Comparison of ENCODE assay signal across 8 cellular contexts in the genomic region with DNA sequence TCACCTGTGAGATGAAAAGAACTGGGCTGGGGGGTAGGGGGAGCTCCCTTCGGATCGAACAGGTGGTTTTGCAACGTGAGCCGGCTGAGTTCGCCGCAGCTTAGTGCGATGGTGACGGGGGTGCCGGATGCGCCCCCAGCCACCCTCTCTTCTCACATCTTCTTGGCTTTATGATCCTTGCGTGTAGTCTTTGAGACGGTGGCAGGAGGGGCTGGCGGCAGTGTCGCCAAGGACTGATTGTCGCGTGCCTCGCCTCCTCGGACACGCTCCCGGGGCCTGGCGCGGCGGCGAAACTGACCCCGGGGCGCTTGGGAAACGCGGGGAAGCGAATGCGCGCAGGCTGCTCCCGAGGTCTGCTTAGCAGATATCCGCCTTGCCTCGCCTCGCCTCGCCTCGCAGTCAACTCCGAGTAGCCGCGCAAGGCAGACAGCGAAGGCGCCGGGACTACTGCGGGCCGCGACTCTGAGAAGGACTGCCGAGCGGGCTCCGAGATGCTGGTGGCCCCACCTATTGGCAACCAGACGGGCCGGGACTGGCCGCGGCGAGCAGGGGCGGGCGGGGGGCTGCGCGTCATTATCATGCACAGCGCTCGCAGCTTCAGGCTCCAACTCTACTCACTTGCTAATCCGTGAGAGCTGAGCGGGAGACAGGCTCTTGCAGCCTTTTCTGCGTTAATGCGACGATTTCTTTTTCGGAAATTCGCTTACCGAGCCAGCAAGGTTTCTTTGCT. TPM values are rescaled to one million over a fixed set of nuclear protein-coding genes. Genes with fewer than 3 reads are reported as not detected.
DNase-seq lines count a peak whose midpoint lies in the region; ATAC-seq, FAIRE-seq and TF ChIP-seq lines count a peak whose summit lies in the region.

No MANE protein-coding gene starts in this region.

- H4K20me1 ChIP-seq in HCT116 (ENCODE audit: insufficient read depth) = no peaks in the 10 kb centered on the region

- RAD21 ChIA-PET in HCT116 (lab: Charles Lee; ENCODE audit: low non-redundant PET in 1 of 2, low total read pairs in 2 of 2, uncharacterized antibody in 2 of 2, unreplicated experiment in 2 of 2) = interaction anchor here in 1 of 2 experiments (0.6 kb wide), 1 partner anchor 78 kb away, joined by 3 read pairs; no protein-coding TSS in a partner anchor

- no peak overlapping the region for H3K27ac ChIP-seq in A549
- no peak overlapping the region for H3K27ac ChIP-seq in HCT116 (ENCODE audit: low read depth, low read length)
- H3K27ac ChIP-seq in SJCRH30 = no peak overlapping the region

- peak overlapping the region; percentile 84 for H3K4me2 ChIP-seq in A549
- H3K4me2 ChIP-seq in HCT116 (ENCODE audit: low read length) = peak overlapping the region; percentile 84

- no peak overlapping the region for H3K9ac ChIP-seq in HCT116 (ENCODE audit: low read length)

- TF ChIP-seq POLR2A in A549 (IDR thresholded peaks at IDR 0.05; ENCODE audit: low read length) (no peak), HCT116 (IDR thresholded peaks at IDR 0.05; ENCODE audit: borderline replicate concordance, extremely low read depth, insufficient read depth, insufficient read length) (no peak)

- WGBS in A549 (ENCODE audit: missing lambda C conversion rate) = 12% methylated on average over 21 of the region's 68 CpGs

- H3K4me3 Mint-ChIP-seq in nephron progenitor cell (peak overlapping the region; percentile 88), Caco-2 (ENCODE audit: unreplicated experiment) (no peak overlapping the region), T-cell (no peak overlapping the region)
- no peak overlapping the region for H3K4me3 Mint-ChIP-seq in activated T-cell treated with anti-CD3 and anti-CD28 coated beads, Interleukin-2, amount 50 U/mL, for 24 hours

- H3K79me2 ChIP-seq in HCT116 (ENCODE audit: insufficient read depth, low read length) = no peaks in the 10 kb centered on the region

- intact Hi-C loops in HCT116 (cut with micrococcal nuclease) = no loop called here
- intact Hi-C loops in Caco-2 (cut with micrococcal nuclease; ENCODE audit: unreplicated experiment) = no loop called here

- CTCF ChIA-PET in A549 (lab: Yijun Ruan, JAX) (no interaction called here), HCT116 (lab: Charles Lee) (no interaction called here), Caco-2 (lab: Charles Lee) (no interaction called here), T-cell (lab: Charles Lee) (no interaction called here)

- H3K9me3 ChIP-seq in A549 (no peaks in the 10 kb centered on the region), HCT116 (ENCODE audit: control insufficient read depth in 1 of 2, insufficient read depth in 1 of 2, low read depth in 1 of 2, low read length in 2 of 2) (no peaks in the 10 kb centered on the region), SJCRH30 (replicated peaks) (no peaks in the 10 kb centered on the region), Caco-2 (no peaks in the 10 kb centered on the region)

- H3K4me3 ChIP-seq in A549 (peak overlapping the region; percentile 39), HCT116 (replicated peaks in 1 of 2; ENCODE audit: low read depth in 1 of 2, low read length in 2 of 2) (peak overlapping the region; percentile 37 to 53), SJCRH30 (peak overlapping the region; percentile 38), fibroblast of the aortic adventitia (ENCODE audit: low read depth, low read length) (peak overlapping the region; percentile 53), Caco-2 (ENCODE audit: low read depth, low read length) (no peak overlapping the region)

- no peak for TF ChIP-seq RAD21 in A549 (conservative IDR thresholded peaks at IDR 0.05 in 1 of 2, IDR thresholded peaks at IDR 0.05 in 1 of 2)
- TF ChIP-seq RAD21 in HCT116 (IDR thresholded peaks at IDR 0.05; ENCODE audit: low read depth) = no peak

- H3K4me1 Mint-ChIP-seq in nephron progenitor cell = peaks cover 30% of the 10 kb centered on the region
- no peaks in the 10 kb centered on the region for H3K4me1 Mint-ChIP-seq in Caco-2 (ENCODE audit: low read depth, unreplicated experiment)
- peaks cover 0 to 2% (median 0%) of the 10 kb centered on the region in 3 donors for H3K4me1 Mint-ChIP-seq in T-cell
- H3K4me1 Mint-ChIP-seq in activated T-cell treated with anti-CD3 and anti-CD28 coated beads, Interleukin-2, amount 50 U/mL, for 24 hours (ENCODE audit: low read depth) = peaks cover 5% of the 10 kb centered on the region

- TF ChIP-seq EP300 in A549 (IDR thresholded peaks at IDR 0.05) = no peak

- H3K27me3 Mint-ChIP-seq in nephron progenitor cell (ENCODE audit: low read depth, poor library complexity) (peaks cover 57% of the 10 kb centered on the region), Caco-2 (ENCODE audit: insufficient read depth, unreplicated experiment) (peaks cover 2% of the 10 kb centered on the region), T-cell (peaks cover 28 to 29% of the 10 kb centered on the region in 2 donors)
- peaks cover 48% of the 10 kb centered on the region for H3K27me3 Mint-ChIP-seq in activated T-cell treated with anti-CD3 and anti-CD28 coated beads, Interleukin-2, amount 50 U/mL, for 24 hours

- no peaks in the 10 kb centered on the region for H3K9me2 ChIP-seq in HCT116 (ENCODE audit: insufficient read depth)

- TF ChIP-seq CTCF in A549 (IDR thresholded peaks at IDR 0.05) = no peak
- no peak for TF ChIP-seq CTCF in HCT116 (IDR thresholded peaks at IDR 0.05 in 2 of 3, conservative IDR thresholded peaks at IDR 0.05 in 1 of 3; ENCODE audit: borderline replicate concordance in 1 of 3, insufficient read depth in 1 of 3, low read depth in 2 of 3, low read length in 2 of 3)
- no peak for TF ChIP-seq CTCF in fibroblast of the aortic adventitia (IDR thresholded peaks at IDR 0.05; ENCODE audit: insufficient read depth, low read length)
- TF ChIP-seq CTCF in nephron progenitor cell (IDR thresholded peaks at IDR 0.05) = no peak
- no peak for TF ChIP-seq CTCF in Caco-2 (IDR thresholded peaks at IDR 0.05; ENCODE audit: insufficient read depth in 1 of 2, low read depth in 1 of 2, low read length in 1 of 2, severe bottlenecking in 1 of 2, unreplicated experiment in 1 of 2)

- peak overlapping the region; percentile 88 for H2AFZ ChIP-seq in HCT116 (ENCODE audit: low read depth, low read length, poor library complexity, severe bottlenecking)

- no TSS peak for BruUV-seq in HCT116 (replicated peaks; lab: Mats Ljungman, UMichigan)
- BruUV-seq in Caco-2 (replicated peaks; lab: Mats Ljungman, UMichigan) = no TSS peak

- H3K36me3 Mint-ChIP-seq in nephron progenitor cell (ENCODE audit: low read depth) = no peaks in the 10 kb centered on the region
- H3K36me3 Mint-ChIP-seq in Caco-2 (ENCODE audit: insufficient read depth, unreplicated experiment) = no peaks in the 10 kb centered on the region
- H3K36me3 Mint-ChIP-seq in T-cell = no peaks in the 10 kb centered on the region
- no peaks in the 10 kb centered on the region for H3K36me3 Mint-ChIP-seq in activated T-cell treated with anti-CD3 and anti-CD28 coated beads, Interleukin-2, amount 50 U/mL, for 24 hours (ENCODE audit: low read depth)

- H3K36me3 ChIP-seq in HCT116 (ENCODE audit: control insufficient read depth in 1 of 2, insufficient read depth in 2 of 2, low read length in 2 of 2) = no peaks in the 10 kb centered on the region
- H3K36me3 ChIP-seq in SJCRH30 = no peaks in the 10 kb centered on the region
- no peaks in the 10 kb centered on the region for H3K36me3 ChIP-seq in Caco-2 (ENCODE audit: control insufficient read depth, insufficient read depth, low read length)

- peak; percentile 79 to 89 for ATAC-seq in A549
- peak; percentile 89 for ATAC-seq in HCT116
- no peak for ATAC-seq in T-cell (replicated peaks in 1 of 4)

- H3K4me1 ChIP-seq in A549 (0 out of 3 replicates have a peak, but pooled peaks cover 4% of the 10 kb centered on the region), HCT116 (ENCODE audit: control insufficient read depth in 1 of 2, insufficient read depth in 2 of 2, low read length in 2 of 2) (peaks cover 5 to 25% of the 10 kb centered on the region in 2 experiments; a peak in 3 of 4 replicates), SJCRH30 (no peaks in the 10 kb centered on the region; the same call in none of the 2 replicates), Caco-2 (no peaks in the 10 kb centered on the region)

- DNase-seq in A549 (ENCODE audit: low read depth in 1 of 2, low spot score in 1 of 2) = peak; percentile 10 to 27
- DNase-seq in HCT116 (ENCODE audit: low read depth, low spot score) = peak; percentile 22
- DNase-seq in SJCRH30 = peak; percentile 60 to 61
- peak; percentile 37 for DNase-seq in fibroblast of the aortic adventitia (ENCODE audit: low read depth)
- peak; percentile 85 for DNase-seq in nephron progenitor cell
- DNase-seq in Caco-2 = no peak
- DNase-seq in T-cell = no peak
- DNase-seq in activated T-cell treated with anti-CD3 and anti-CD28 coated beads, Interleukin-2, amount 50 U/mL, for 24 hours = no peak

- H3K9me3 Mint-ChIP-seq in nephron progenitor cell (no peaks in the 10 kb centered on the region), Caco-2 (ENCODE audit: unreplicated experiment) (no peaks in the 10 kb centered on the region), T-cell (peaks cover 0 to 6% (median 2%) of the 10 kb centered on the region in 3 donors)
- H3K9me3 Mint-ChIP-seq in activated T-cell treated with anti-CD3 and anti-CD28 coated beads, Interleukin-2, amount 50 U/mL, for 24 hours = no peaks in the 10 kb centered on the region

- POLR2A ChIA-PET in A549 (lab: Yijun Ruan, JAX) (no interaction called here), HCT116 (lab: Charles Lee) (no interaction called here), Caco-2 (lab: Charles Lee) (no interaction called here), T-cell (lab: Charles Lee) (no interaction called here)

- H3K27ac Mint-ChIP-seq in nephron progenitor cell = no peak overlapping the region
- no peak overlapping the region for H3K27ac Mint-ChIP-seq in Caco-2 (ENCODE audit: unreplicated experiment)
- H3K27ac Mint-ChIP-seq in T-cell = no peak overlapping the region
- H3K27ac Mint-ChIP-seq in activated T-cell treated with anti-CD3 and anti-CD28 coated beads, Interleukin-2, amount 50 U/mL, for 24 hours = no peak overlapping the region

- FAIRE-seq in A549 (lab: Jason Lieb, UNC) = no peak

- H3K27me3 ChIP-seq in HCT116 (ENCODE audit: insufficient read depth, low read length) (no peaks in the 10 kb centered on the region), SJCRH30 (peaks cover 48% of the 10 kb centered on the region), Caco-2 (replicated peaks; ENCODE audit: control insufficient read depth, insufficient read depth, low read length) (no peaks in the 10 kb centered on the region)

TF ChIP-seq in HCT116, 20 proteins besides CTCF, POLR2A, EP300 and RAD21 (continues in another document):
- no peak for TF ChIP-seq FOSL1 (IDR thresholded peaks at IDR 0.05; ENCODE audit: low read depth)

RNA-seq across cellular contexts. Expression of a gene that starts 1.5 kb away (rescaled TPM):
- polyA plus RNA-seq in A549 (2011; rRNA removed) (not detected in 2 replicates), A549 (2017; fragmentation: RNase III; extraction: RNeasy Plus Mini Kit Qiagen cat#74134 plus additional on column Dnase treatment) (not detected in 3 replicates)
- not detected in 2 replicates for polyA plus RNA-seq in A549 (2012; cell fraction: cytosol; rRNA removed)
- not detected in 2 replicates for polyA plus RNA-seq in A549 (2012; cell fraction: nucleus; rRNA removed)
- polyA minus RNA-seq in A549 (2011; rRNA and poly(A)+ RNA removed) = not detected in 2 replicates
- total RNA-seq in HCT116 (2021; ENCODE audit: unreplicated experiment) (not detected), fibroblast of the aortic adventitia (ENCODE audit: low replicate concordance) (0.25 and 0.63 TPM in 2 replicates), Caco-2 (2022) (not detected in 2 replicates), T-cell (under 1 TPM in 2 of 5 donors, not detected in 3; 0.13 to 0.18 TPM)
- not detected in 2 replicates for polyA plus RNA-seq in HCT116 (2012)
- 0.48 and 0.91 TPM in 2 replicates for total RNA-seq in SJCRH30 (2014; rRNA removed; shearing (Covaris generic))

Comparison
In these comparisons a context has a peak if more than half of its experiments do, and no peak if none do; other contexts are left out.
1. ATAC-seq: peak in A549 (2 of 2) and HCT116 (single experiment); none in T-cell (0 of 4).
2. DNase-seq: peak in A549 (2 of 2), HCT116 (single experiment), SJCRH30 (2 of 2), fibroblast of the aortic adventitia (single experiment) and nephron progenitor cell (single experiment); none in Caco-2 (0 of 2), T-cell (0 of 34) and activated T-cell treated with anti-CD3 and anti-CD28 coated beads, Interleukin-2, amount 50 U/mL, for 24 hours (single experiment).